10 cellular contexts compared by ENCODE assay signal in the genomic region with DNA sequence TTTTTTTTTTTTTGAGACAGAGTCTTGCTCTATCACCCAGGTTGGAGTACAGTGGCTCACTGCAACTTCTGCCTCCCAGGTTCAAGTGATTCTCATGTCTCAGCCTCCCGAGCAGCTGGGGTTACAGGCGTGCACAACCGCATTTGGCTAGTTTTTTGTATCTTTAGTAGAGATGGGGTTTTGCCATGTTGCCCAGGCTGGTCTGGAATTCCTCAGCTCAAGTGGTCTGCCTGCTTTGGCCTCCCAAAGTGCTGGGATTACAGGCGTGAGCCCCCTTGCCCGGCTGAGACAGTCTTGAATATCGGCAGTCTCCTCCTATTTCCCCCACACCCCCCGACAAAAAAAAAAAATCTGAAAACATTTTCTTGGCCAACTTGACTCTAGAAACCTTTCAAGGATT. TPM values are rescaled to one million over a fixed set of nuclear protein-coding genes. Genes with fewer than 3 reads are reported as not detected.
DNase-seq lines count a peak whose midpoint lies in the region; ATAC-seq and TF ChIP-seq lines count a peak whose summit lies in the region.
"Not testable (repeated sequence)": the region's sequence is repeated elsewhere in the genome, so short reads cannot be mapped to it uniquely, and the experiment has no call there.
"Had no signal": no experiment of that assay in that cellular context is flagged by ENCODE, and none has a peak within 500 bp of the region (broad histone marks: within the 10 kb centered on the region; RNA-seq: fewer than 3 reads in every experiment).

No MANE protein-coding gene starts in this region.

- H3K4me3 Mint-ChIP-seq in CD4-positive, alpha-beta T cell = peak overlapping the region; percentile 48
- peak overlapping the region; percentile 68 for H3K4me3 Mint-ChIP-seq in T-helper 17 cell
- H3K4me3 Mint-ChIP-seq in activated T-cell treated with anti-CD3 and anti-CD28 coated beads, Interleukin-2, amount 50 U/mL, for 4 hours = peak overlapping the region; percentile 15
- H3K4me3 Mint-ChIP-seq in activated naive CD4-positive, alpha-beta T cell treated with anti-CD3 and anti-CD28 coated beads, Interleukin-2, amount 50 U/mL, for 24 hours = peak overlapping the region; percentile 68
- peak overlapping the region; percentile 17 to 19 for H3K4me3 Mint-ChIP-seq in effector memory CD8-positive, alpha-beta T cell
- H3K4me3 Mint-ChIP-seq in naive thymus-derived CD4-positive, alpha-beta T cell = peak overlapping the region in 9 of 10 donors; percentile 3 to 74 (median 50)

- not testable (repeated sequence) for H3K4me3 ChIP-seq in naive thymus-derived CD4-positive, alpha-beta T cell (ENCODE audit: low read length); sigmoid colon

- intact Hi-C loops in CD4-positive, alpha-beta T cell (cut with DNase I, micrococcal nuclease) = loop anchor here in 1 of 2 experiments (10.0 kb wide), 2 partner anchors 152 to 242 kb away; partner anchors contain the start of genes BRK1 and FANCD2
- intact Hi-C loops in naive thymus-derived CD4-positive, alpha-beta T cell (cut with micrococcal nuclease); sigmoid colon (cut with DNase I): not testable (repeated sequence)

- TF ChIP-seq EP300 in sigmoid colon (IDR thresholded peaks at IDR 0.05) = not testable (repeated sequence)

- WGBS in sigmoid colon, 2 donors = 88 to 91% methylated on average over 7 of the region's 7 CpGs

- POLR2A ChIA-PET in CD4-positive, alpha-beta T cell (lab: Charles Lee) = not testable (repeated sequence)
- POLR2A ChIA-PET in naive thymus-derived CD4-positive, alpha-beta T cell (lab: Charles Lee) = interaction anchor here (1.6 kb wide), 1 partner anchor 19 kb away, joined by 6 read pairs; the partner anchor contains the start of gene TATDN2

- not testable (repeated sequence) for ATAC-seq in CD4-positive, alpha-beta T cell (ENCODE audit: poor library complexity); T-helper 17 cell; activated T-cell treated with anti-CD3 and anti-CD28 coated beads, Interleukin-2, amount 50 U/mL, for 4 hours; effector memory CD8-positive, alpha-beta T cell (replicated peaks); naive thymus-derived CD4-positive, alpha-beta T cell

- peaks cover 33 to 52% of the 10 kb centered on the region in 2 donors for H3K4me1 ChIP-seq in naive thymus-derived CD4-positive, alpha-beta T cell (ENCODE audit: control insufficient read depth in 2 of 2, insufficient read depth in 2 of 2, low read length in 2 of 2)
- peaks cover 0 to 29% (median 11%) of the 10 kb centered on the region in 4 donors for H3K4me1 ChIP-seq in sigmoid colon

- H3K9me3 Mint-ChIP-seq in CD4-positive, alpha-beta T cell; activated T-cell treated with anti-CD3 and anti-CD28 coated beads, Interleukin-2, amount 50 U/mL, for 4 hours; activated naive CD4-positive, alpha-beta T cell treated with anti-CD3 and anti-CD28 coated beads, Interleukin-2, amount 50 U/mL, for 24 hours; effector memory CD8-positive, alpha-beta T cell; naive thymus-derived CD4-positive, alpha-beta T cell: not testable (repeated sequence)

- not testable (repeated sequence) for H3K27ac ChIP-seq in CD4-positive, alpha-beta T cell (ENCODE audit: low read depth, low read length); naive thymus-derived CD4-positive, alpha-beta T cell (ENCODE audit: low read depth, low read length); sigmoid colon

- CTCF ChIA-PET in CD4-positive, alpha-beta T cell (lab: Charles Lee); naive thymus-derived CD4-positive, alpha-beta T cell (lab: Charles Lee): not testable (repeated sequence)

- not testable (repeated sequence) for H3K27me3 Mint-ChIP-seq in CD4-positive, alpha-beta T cell; T-helper 17 cell; activated T-cell treated with anti-CD3 and anti-CD28 coated beads, Interleukin-2, amount 50 U/mL, for 4 hours (ENCODE audit: low read depth); activated naive CD4-positive, alpha-beta T cell treated with anti-CD3 and anti-CD28 coated beads, Interleukin-2, amount 50 U/mL, for 24 hours; effector memory CD8-positive, alpha-beta T cell; naive thymus-derived CD4-positive, alpha-beta T cell

- peaks cover 74% of the 10 kb centered on the region for H3K4me1 Mint-ChIP-seq in CD4-positive, alpha-beta T cell (ENCODE audit: low read depth)
- H3K4me1 Mint-ChIP-seq in T-helper 17 cell = peaks cover 37% of the 10 kb centered on the region
- H3K4me1 Mint-ChIP-seq in activated T-cell treated with anti-CD3 and anti-CD28 coated beads, Interleukin-2, amount 50 U/mL, for 4 hours (ENCODE audit: low read depth) = peaks cover 70% of the 10 kb centered on the region
- peaks cover 71% of the 10 kb centered on the region for H3K4me1 Mint-ChIP-seq in activated naive CD4-positive, alpha-beta T cell treated with anti-CD3 and anti-CD28 coated beads, Interleukin-2, amount 50 U/mL, for 24 hours
- peaks cover 48 to 56% of the 10 kb centered on the region in 2 donors for H3K4me1 Mint-ChIP-seq in effector memory CD8-positive, alpha-beta T cell (ENCODE audit: low read depth in 2 of 2)
- H3K4me1 Mint-ChIP-seq in naive thymus-derived CD4-positive, alpha-beta T cell = peaks cover 36 to 98% (median 75%) of the 10 kb centered on the region in 7 donors

- not testable (repeated sequence) for TF ChIP-seq POLR2A in sigmoid colon (IDR thresholded peaks at IDR 0.05)

- H3K27me3 ChIP-seq in CD4-positive, alpha-beta T cell (ENCODE audit: control insufficient read depth, insufficient read depth, low read length); naive thymus-derived CD4-positive, alpha-beta T cell (ENCODE audit: control insufficient read depth in 2 of 2, insufficient read depth in 2 of 2, low read length in 2 of 2); sigmoid colon: not testable (repeated sequence)

- H3K27ac Mint-ChIP-seq in CD4-positive, alpha-beta T cell = peak overlapping the region; percentile 77
- H3K27ac Mint-ChIP-seq in T-helper 17 cell = peak overlapping the region; percentile 81
- not testable (repeated sequence) for H3K27ac Mint-ChIP-seq in activated naive CD4-positive, alpha-beta T cell treated with anti-CD3 and anti-CD28 coated beads, Interleukin-2, amount 50 U/mL, for 24 hours
- H3K27ac Mint-ChIP-seq in effector memory CD8-positive, alpha-beta T cell = peak overlapping the region; percentile 81 to 84
- peak overlapping the region in 6 of 9 donors; percentile 2 to 83 (median 52) for H3K27ac Mint-ChIP-seq in naive thymus-derived CD4-positive, alpha-beta T cell

- peaks cover 83% of the 10 kb centered on the region for H3K36me3 Mint-ChIP-seq in CD4-positive, alpha-beta T cell (ENCODE audit: low read depth)
- H3K36me3 Mint-ChIP-seq in T-helper 17 cell (ENCODE audit: low read depth) = not testable (repeated sequence)
- H3K36me3 Mint-ChIP-seq in activated T-cell treated with anti-CD3 and anti-CD28 coated beads, Interleukin-2, amount 50 U/mL, for 4 hours (ENCODE audit: insufficient read depth) = peaks cover 52% of the 10 kb centered on the region
- H3K36me3 Mint-ChIP-seq in activated naive CD4-positive, alpha-beta T cell treated with anti-CD3 and anti-CD28 coated beads, Interleukin-2, amount 50 U/mL, for 24 hours = peaks cover 28% of the 10 kb centered on the region
- H3K36me3 Mint-ChIP-seq in effector memory CD8-positive, alpha-beta T cell (ENCODE audit: insufficient read depth) = peaks cover 95% of the 10 kb centered on the region
- H3K36me3 Mint-ChIP-seq in naive thymus-derived CD4-positive, alpha-beta T cell = peaks cover 6 to 52% (median 33%) of the 10 kb centered on the region in 5 donors

- H3K36me3 ChIP-seq in naive thymus-derived CD4-positive, alpha-beta T cell (ENCODE audit: control insufficient read depth in 2 of 3, insufficient read depth in 3 of 3, low read length in 3 of 3) = peaks cover 9 to 51% (median 20%) of the 10 kb centered on the region in 3 experiments
- H3K36me3 ChIP-seq in sigmoid colon = peaks cover 12 to 43% (median 14%) of the 10 kb centered on the region in 4 donors

- TF ChIP-seq CTCF in CD4-positive, alpha-beta T cell (IDR thresholded peaks at IDR 0.05); sigmoid colon (IDR thresholded peaks at IDR 0.05): not testable (repeated sequence)

- H3K9me3 ChIP-seq in CD4-positive, alpha-beta T cell (ENCODE audit: control insufficient read depth, low read length); T-helper 17 cell (ENCODE audit: control insufficient read depth, low read length, poor library complexity, severe bottlenecking); naive thymus-derived CD4-positive, alpha-beta T cell (ENCODE audit: control insufficient read depth in 2 of 3, low read length in 3 of 3); sigmoid colon: not testable (repeated sequence)

- not testable (repeated sequence) for DNase-seq in CD4-positive, alpha-beta T cell; T-helper 17 cell; activated T-cell treated with anti-CD3 and anti-CD28 coated beads, Interleukin-2, amount 50 U/mL, for 4 hours; effector memory CD8-positive, alpha-beta T cell; naive thymus-derived CD4-positive, alpha-beta T cell
- peak; percentile 29 for DNase-seq in sigmoid colon

RNA-seq across cellular contexts. Expression of gene TATDN2, which starts 18.7 kb away (rescaled TPM):
- total RNA-seq in CD4-positive, alpha-beta T cell = 10 to 100 TPM; 48.7 to 50.2 TPM
- total RNA-seq in T-helper 17 cell (10 to 100 TPM; 56.8 to 63.7 TPM), sigmoid colon (10 to 100 TPM; 11.2 to 23.3 (median 12.6) TPM)
- total RNA-seq in activated T-cell treated with anti-CD3 and anti-CD28 coated beads, Interleukin-2, amount 50 U/mL, for 4 hours = 10 to 100 TPM; 66.5 to 70.2 (median 66.5) TPM
- 10 to 100 TPM; 52.9 to 88.8 (median 71.6) TPM for total RNA-seq in naive thymus-derived CD4-positive, alpha-beta T cell
- 10 to 100 TPM; 12.9 to 26.8 TPM for polyA plus RNA-seq in naive thymus-derived CD4-positive, alpha-beta T cell
- 10 to 100 TPM; 13.4 to 25.7 (median 17.4) TPM for polyA plus RNA-seq in sigmoid colon

RNA-seq across cellular contexts. Expression of gene GHRL, which starts 25.8 kb away (rescaled TPM):
- total RNA-seq in CD4-positive, alpha-beta T cell = 1 to 10 TPM; 1.1 to 3.2 TPM
- total RNA-seq in T-helper 17 cell (under 1 TPM; 0.73 to 0.85 TPM), sigmoid colon (under 1 TPM in 2 of 4 donors, not detected in 2; 0.54 to 0.71 TPM)
- total RNA-seq in activated T-cell treated with anti-CD3 and anti-CD28 coated beads, Interleukin-2, amount 50 U/mL, for 4 hours = under 1 TPM; 0.45 to 0.96 (median 0.63) TPM
- 1 to 10 TPM in 4 of 5 experiments, under 1 TPM in 1; 0.35 to 3.8 (median 1.3) TPM for total RNA-seq in naive thymus-derived CD4-positive, alpha-beta T cell
- under 1 TPM; 0.67 to 0.69 TPM for polyA plus RNA-seq in naive thymus-derived CD4-positive, alpha-beta T cell
- 1 to 10 TPM in 1 of 3 donors, not detected in 2; 1.5 TPM for polyA plus RNA-seq in sigmoid colon
- total RNA-seq: Caco-2, GM23338, H7 had no signal

RNA-seq across cellular contexts. Expression of gene SEC13, which starts 54.0 kb away (rescaled TPM):
- 10 to 100 TPM; 81.1 to 86.5 TPM for total RNA-seq in CD4-positive, alpha-beta T cell
- 10 to 100 TPM; 87.0 to 88.0 TPM for total RNA-seq in T-helper 17 cell
- 100 to 1,000 TPM; 143 to 154 (median 153) TPM for total RNA-seq in activated T-cell treated with anti-CD3 and anti-CD28 coated beads, Interleukin-2, amount 50 U/mL, for 4 hours
- total RNA-seq in naive thymus-derived CD4-positive, alpha-beta T cell = 10 to 100 TPM; 63.9 to 98.9 (median 71.0) TPM
- 100 to 1,000 TPM; 129 to 131 TPM for polyA plus RNA-seq in naive thymus-derived CD4-positive, alpha-beta T cell
- total RNA-seq in sigmoid colon = 10 to 100 TPM; 53.5 to 87.2 (median 67.1) TPM
- 100 to 1,000 TPM; 125 to 178 (median 134) TPM for polyA plus RNA-seq in sigmoid colon

Comparison
In these comparisons a context has a peak if more than half of its experiments do, and no peak if none do; other contexts are left out.
1. H3K4me3 Mint-ChIP-seq: peak in every context shown above with its lines; median percentile 68 in T-helper 17 cell; 68 in activated naive CD4-positive, alpha-beta T cell treated with anti-CD3 and anti-CD28 coated beads, Interleukin-2, amount 50 U/mL, for 24 hours; 50 in naive thymus-derived CD4-positive, alpha-beta T cell; 48 in CD4-positive, alpha-beta T cell; 18 in effector memory CD8-positive, alpha-beta T cell; 15 in activated T-cell treated with anti-CD3 and anti-CD28 coated beads, Interleukin-2, amount 50 U/mL, for 4 hours.